Comparison of ENCODE assay signal across 1 cellular context in the genomic region with DNA sequence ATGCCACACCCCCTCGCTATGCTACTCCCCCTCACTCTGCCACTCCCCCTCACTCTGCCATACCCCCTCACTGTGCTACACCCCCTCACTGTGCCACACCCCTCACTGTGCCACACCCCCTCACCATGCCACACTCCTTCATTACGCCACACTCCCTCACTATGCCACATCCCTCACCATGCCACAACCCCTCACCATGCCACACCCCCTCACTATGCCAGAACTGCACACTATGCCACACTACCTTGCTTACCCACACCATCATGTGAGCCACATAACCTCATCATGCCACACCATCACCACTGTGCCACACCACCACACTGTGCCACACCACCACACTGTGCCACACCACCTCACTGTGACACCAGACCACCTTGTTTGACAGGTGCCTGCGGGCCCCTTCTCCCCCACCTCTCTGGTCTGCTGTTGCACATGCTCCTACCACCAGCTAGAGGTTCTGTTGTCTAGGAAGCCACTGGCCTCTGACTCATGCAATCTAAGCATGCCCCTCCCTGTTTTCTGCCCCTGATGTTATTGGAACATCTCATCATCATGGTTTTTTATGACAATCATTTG.
TF ChIP-seq lines count a peak whose summit lies in the region.

No MANE protein-coding gene starts in this region.

TF ChIP-seq in WTC11, 78 proteins besides CTCF, POLR2A, EP300 and RAD21 (continued from another document):
- TF ChIP-seq ZNF281 (CRISPR knock-in tag; IDR thresholded peaks at IDR 0.05), result no peak
- no peak for TF ChIP-seq IRF1 (CRISPR knock-in tag; IDR thresholded peaks at IDR 0.05)
- no peak for TF ChIP-seq E2F4 (CRISPR knock-in tag; IDR thresholded peaks at IDR 0.05; ENCODE audit: borderline replicate concordance, low read depth)
- TF ChIP-seq ZNF121 (CRISPR knock-in tag; IDR thresholded peaks at IDR 0.05), result no peak
- no peak for TF ChIP-seq GABPB1 (CRISPR knock-in tag; IDR thresholded peaks at IDR 0.05)
- no peak for TF ChIP-seq ZNF396 (CRISPR knock-in tag; IDR thresholded peaks at IDR 0.05; ENCODE audit: borderline replicate concordance)
- no peak for TF ChIP-seq GRHL2 (CRISPR knock-in tag; IDR thresholded peaks at IDR 0.05; ENCODE audit: insufficient replicate concordance, severe bottlenecking)
- TF ChIP-seq NR1H2 (CRISPR knock-in tag; IDR thresholded peaks at IDR 0.05), result no peak
- TF ChIP-seq RORB (CRISPR knock-in tag; IDR thresholded peaks at IDR 0.05), result no peak
- TF ChIP-seq, protein P1, sequence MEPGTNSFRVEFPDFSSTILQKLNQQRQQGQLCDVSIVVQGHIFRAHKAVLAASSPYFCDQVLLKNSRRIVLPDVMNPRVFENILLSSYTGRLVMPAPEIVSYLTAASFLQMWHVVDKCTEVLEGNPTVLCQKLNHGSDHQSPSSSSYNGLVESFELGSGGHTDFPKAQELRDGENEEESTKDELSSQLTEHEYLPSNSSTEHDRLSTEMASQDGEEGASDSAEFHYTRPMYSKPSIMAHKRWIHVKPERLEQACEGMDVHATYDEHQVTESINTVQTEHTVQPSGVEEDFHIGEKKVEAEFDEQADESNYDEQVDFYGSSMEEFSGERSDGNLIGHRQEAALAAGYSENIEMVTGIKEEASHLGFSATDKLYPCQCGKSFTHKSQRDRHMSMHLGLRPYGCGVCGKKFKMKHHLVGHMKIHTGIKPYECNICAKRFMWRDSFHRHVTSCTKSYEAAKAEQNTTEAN (CRISPR knock-in tag; IDR thresholded peaks at IDR 0.05), result no peak
TF ChIP-seq in WTC11: peak in this region for 0.
